Comparison of ENCODE assay signal across 1 cellular context in the genomic region with DNA sequence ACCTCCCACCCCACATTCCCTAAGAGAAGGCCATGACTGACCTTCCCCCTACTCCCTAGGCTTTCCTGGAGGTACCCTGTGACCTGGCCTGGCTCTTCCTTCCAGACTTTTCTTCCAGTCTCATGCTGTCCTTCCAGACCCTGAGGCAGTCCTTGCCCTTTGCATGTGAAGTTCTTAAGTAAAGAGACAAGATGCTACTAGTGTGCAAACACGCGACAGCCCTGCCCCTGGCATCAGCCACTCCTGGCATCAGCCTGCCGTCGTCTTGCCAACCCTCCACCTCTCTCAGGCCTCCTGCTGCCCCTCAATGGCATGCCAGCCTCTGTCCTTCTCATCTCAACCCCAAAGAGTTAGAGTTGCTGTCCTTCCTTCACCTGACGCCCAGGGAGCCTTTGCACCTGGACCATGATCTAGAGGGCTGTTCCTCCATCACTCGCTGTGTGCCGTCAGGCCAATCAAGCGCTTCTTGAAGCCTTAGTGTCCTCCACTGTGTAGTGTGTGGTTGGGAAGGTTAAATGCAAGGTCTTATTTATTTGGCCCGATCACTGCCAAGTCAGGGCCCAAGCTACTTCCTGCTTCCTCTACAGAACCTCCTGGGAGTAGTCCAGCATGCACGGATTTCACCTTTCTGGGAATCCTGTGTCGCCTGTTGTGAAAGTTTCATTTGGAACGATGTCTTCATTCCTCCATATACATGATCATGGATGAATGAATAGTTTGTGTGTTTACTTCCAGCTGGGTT.
TF ChIP-seq lines count a peak whose summit lies in the region.

No MANE protein-coding gene starts in this region.

TF ChIP-seq in IMR-90, 13 proteins besides CTCF, POLR2A, EP300 and RAD21 (continued from another document):
- no peak for TF ChIP-seq CHD1 (IDR thresholded peaks at IDR 0.05; ENCODE audit: low read depth, low read length)
TF ChIP-seq in IMR-90: peak in this region for 0.
